In genomic region chr2:46697830-46698323, GRCh38 we compare ENCODE assay signal across 8 cellular contexts. TPM values are rescaled to one million over a fixed set of nuclear protein-coding genes. Genes with fewer than 3 reads are reported as not detected.
DNase-seq lines count a peak whose midpoint lies in the region; ATAC-seq and TF ChIP-seq lines count a peak whose summit lies in the region.

No MANE protein-coding gene starts in this region.

- H3K4me1 ChIP-seq in lower lobe of right lung: peaks cover 9% of the 10 kb centered on the region
- peaks cover 8 to 24% (median 17%) of the 10 kb centered on the region in 4 donors for H3K4me1 ChIP-seq in transverse colon

- in situ Hi-C loops in astrocyte of the cerebellum (cut with HindIII; ENCODE audit: low sequenced_read_pairs): no loop called here
- in situ Hi-C loops in transverse colon (cut with MboI; ENCODE audit: low pct_ligation_motif_present in 1 of 4, low pct_unique_long_range_greater_than_20kb in 1 of 4, low sequenced_read_pairs in 3 of 4): no loop called here
- in situ Hi-C loops in GM13977 (cut with MboI; ENCODE audit: low pct_unique_long_range_greater_than_20kb, low sequenced_read_pairs, unreplicated experiment): no loop called here

- no peaks in the 10 kb centered on the region for H3K9me3 ChIP-seq in lower lobe of right lung
- H3K9me3 ChIP-seq in transverse colon: no peaks in the 10 kb centered on the region

- H3K36me3 ChIP-seq in lower lobe of right lung (no peaks in the 10 kb centered on the region), transverse colon (no peaks in the 10 kb centered on the region)

- WGBS in transverse colon (ENCODE audit: low coverage in 1 of 2), 2 donors: 49 to 78% methylated on average over 10 to 14 of the region's 14 CpGs

- peak overlapping the region; percentile 87 for H3K27ac Mint-ChIP-seq in activated T-cell treated with anti-CD3 and anti-CD28 coated beads, Interleukin-2, amount 50 U/mL, for 72 hours

- peak overlapping the region; percentile 47 for H3K4me3 ChIP-seq in astrocyte of the cerebellum (ENCODE audit: low read depth, low read length)
- H3K4me3 ChIP-seq in lower lobe of right lung: peak overlapping the region; percentile 76
- peak overlapping the region in 3 of 4 donors; percentile 89 to 91 (median 89) for H3K4me3 ChIP-seq in transverse colon

- no peaks in the 10 kb centered on the region for H3K27me3 Mint-ChIP-seq in activated T-cell treated with anti-CD3 and anti-CD28 coated beads, Interleukin-2, amount 50 U/mL, for 72 hours (ENCODE audit: low read depth)

- intact Hi-C loops in lower lobe of right lung (cut with DNase I) (no loop called here), transverse colon (cut with DNase I; ENCODE audit: low total_unique reads) (no loop called here)

- peaks cover 0 to 5% of the 10 kb centered on the region in 2 donors for H3K36me3 Mint-ChIP-seq in activated T-cell treated with anti-CD3 and anti-CD28 coated beads, Interleukin-2, amount 50 U/mL, for 72 hours (ENCODE audit: insufficient read depth in 2 of 2)

- H3K27ac ChIP-seq in lower lobe of right lung: peak overlapping the region; percentile 92
- H3K27ac ChIP-seq in transverse colon: peak overlapping the region; percentile 95 to 98 (median 96)

- no peak for TF ChIP-seq POLR2A in transverse colon (IDR thresholded peaks at IDR 0.05)

- peak overlapping the region; percentile 88 to 96 for H3K4me3 Mint-ChIP-seq in activated T-cell treated with anti-CD3 and anti-CD28 coated beads, Interleukin-2, amount 50 U/mL, for 72 hours

- TF ChIP-seq CTCF in astrocyte of the cerebellum (IDR thresholded peaks at IDR 0.05; ENCODE audit: low read depth, low read length, missing control alignments): no peak
- TF ChIP-seq CTCF in lower lobe of right lung (IDR thresholded peaks at IDR 0.05): no peak
- no peak for TF ChIP-seq CTCF in transverse colon (IDR thresholded peaks at IDR 0.05)
- no peak for TF ChIP-seq CTCF in GM13977 (IDR thresholded peaks at IDR 0.05; ENCODE audit: extremely low read depth, insufficient read depth, missing control alignments)

- ATAC-seq in activated T-cell treated with anti-CD3 and anti-CD28 coated beads, Interleukin-2, amount 50 U/mL, for 72 hours (replicated peaks in 1 of 2): no peak
- ATAC-seq in lower lobe of right lung: no peak

- peaks cover 44% of the 10 kb centered on the region for H3K4me1 Mint-ChIP-seq in activated T-cell treated with anti-CD3 and anti-CD28 coated beads, Interleukin-2, amount 50 U/mL, for 72 hours (ENCODE audit: low read depth)

- H3K27me3 ChIP-seq in lower lobe of right lung (ENCODE audit: low read depth) (no peaks in the 10 kb centered on the region), transverse colon (no peaks in the 10 kb centered on the region)

- DNase-seq in activated T-cell treated with anti-CD3 and anti-CD28 coated beads, Interleukin-2, amount 50 U/mL, for 72 hours: no peak
- no peak for DNase-seq in activated T-cell treated with anti-CD3 and anti-CD28 coated beads, Interleukin-2, amount 50 U/mL, for 1 hour
- DNase-seq in astrocyte of the cerebellum (ENCODE audit: low read depth) (no peak), lower lobe of right lung (no peak), transverse colon (peak; percentile 14), NK-92 (lab: John Stamatoyannopoulos, UW; ENCODE audit: unreplicated experiment) (no peak), GM13977 (ENCODE audit: low spot score) (no peak), DMS79 (lab: John Stamatoyannopoulos, UW) (no peak)

- H3K9me3 Mint-ChIP-seq in activated T-cell treated with anti-CD3 and anti-CD28 coated beads, Interleukin-2, amount 50 U/mL, for 72 hours: no peaks in the 10 kb centered on the region

- no peak for TF ChIP-seq EP300 in transverse colon (IDR thresholded peaks at IDR 0.05; ENCODE audit: low read depth)

RNA-seq across cellular contexts. Expression of gene SOCS5, which starts 1.2 kb away (rescaled TPM):
- 1 to 10 TPM; 7.1 to 7.4 TPM for total RNA-seq in activated T-cell treated with anti-CD3 and anti-CD28 coated beads, Interleukin-2, amount 50 U/mL, for 72 hours
- total RNA-seq in lower lobe of right lung (21.4 TPM), transverse colon (10 to 100 TPM; 18.7 to 28.7 (median 21.9) TPM)
